In the genomic region with DNA sequence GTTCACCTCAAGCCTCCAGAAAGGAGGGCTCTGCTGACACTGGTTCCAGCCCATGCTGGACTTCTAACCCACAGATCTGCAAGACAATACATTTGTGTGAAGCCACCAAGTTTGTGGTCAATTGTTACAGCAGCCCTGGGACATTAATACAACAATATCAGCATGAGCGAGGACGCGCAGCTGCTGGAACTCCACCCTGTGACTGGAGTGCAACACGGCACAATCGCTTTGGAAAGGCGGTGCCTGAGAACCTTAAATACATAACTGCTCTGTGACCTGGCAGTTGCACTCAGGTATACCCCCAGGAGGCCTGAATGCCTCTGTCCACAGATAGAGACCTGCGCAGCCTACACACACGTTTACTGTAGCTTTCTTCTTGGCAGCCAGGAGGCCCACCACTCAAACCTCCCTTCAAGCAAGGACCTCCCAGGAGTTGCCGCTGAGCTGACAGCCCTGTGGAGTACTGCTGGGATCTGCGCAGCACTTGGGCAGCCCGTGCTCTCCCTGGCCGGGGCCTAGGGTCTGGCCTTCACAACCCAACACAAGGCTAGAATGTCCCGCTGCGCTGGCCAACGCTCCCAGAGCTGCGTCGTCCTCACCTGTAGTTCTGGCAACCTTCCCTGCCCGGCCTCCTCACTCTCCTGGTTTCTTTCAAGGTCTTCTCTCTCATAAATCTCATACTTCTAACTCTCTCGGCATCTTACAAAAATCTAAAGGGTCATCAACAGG, we compare ENCODE assay signal across 17 cellular contexts. TPM values are rescaled to one million over a fixed set of nuclear protein-coding genes. Genes with fewer than 3 reads are reported as not detected.
A peak's percentile ranks its signal among the peaks of the same experiment; 100 is the strongest.
DNase-seq lines count a peak whose midpoint lies in the region; ATAC-seq, FAIRE-seq and TF ChIP-seq lines count a peak whose summit lies in the region.
"Had no signal": no experiment of that assay in that cellular context is flagged by ENCODE, and none has a peak within 500 bp of the region (broad histone marks: within the 10 kb centered on the region; RNA-seq: fewer than 3 reads in every experiment).

No MANE protein-coding gene starts in this region.

- H4K20me1 ChIP-seq in HCT116 (ENCODE audit: insufficient read depth) (peaks cover 10% of the 10 kb centered on the region; the same call in 1 of the 2 replicates), GM12878 (ENCODE audit: control insufficient read depth, insufficient read depth) (no peaks in the 10 kb centered on the region)

- CTCF ChIA-PET in activated naive CD4-positive, alpha-beta T cell treated with anti-CD3 and anti-CD28 coated beads, Interleukin-2, amount 10 ng/mL, durations not matched to agents 7 days and 5 days (lab: Charles Lee): no interaction called here
- CTCF ChIA-PET in HCT116 (lab: Charles Lee) (no interaction called here), GM12878 (lab: Yijun Ruan, JAX) (interaction anchor here (0.6 kb wide), 2 partner anchors 109 to 216 kb away, joined by 3 read pairs; no protein-coding TSS in a partner anchor)

- H2BK120ac ChIP-seq in neuronal stem cell (ENCODE audit: low read depth, low read length): no peak overlapping the region

- H3K4me1 ChIP-seq in HCT116 (ENCODE audit: control insufficient read depth in 1 of 2, insufficient read depth in 2 of 2, low read length in 2 of 2) (no peaks in the 10 kb centered on the region), GM12878 (ENCODE audit: control insufficient read depth, insufficient read depth, low read length) (peaks cover 22% of the 10 kb centered on the region), neuronal stem cell (ENCODE audit: control insufficient read depth in 2 of 2, insufficient read depth in 1 of 2, low read depth in 1 of 2, low read length in 2 of 2) (peaks cover 0 to 13% of the 10 kb centered on the region in 2 donors)
- H3K4me1 ChIP-seq: HAP-1 had no signal

- no peak overlapping the region for H4K8ac ChIP-seq in neuronal stem cell (ENCODE audit: low read depth, low read length)

- H3K4me1 Mint-ChIP-seq in activated naive CD4-positive, alpha-beta T cell treated with anti-CD3 and anti-CD28 coated beads, Interleukin-2, amount 10 ng/mL, durations not matched to agents 7 days and 5 days: peaks cover 27% of the 10 kb centered on the region
- H3K4me1 Mint-ChIP-seq: CD14-positive monocyte had no signal

- no peak overlapping the region for H3K4me3 ChIP-seq in HCT116 (replicated peaks in 1 of 2; ENCODE audit: low read depth in 1 of 2, low read length in 2 of 2)
- no peak overlapping the region for H3K4me3 ChIP-seq in GM12878
- no peak overlapping the region for H3K4me3 ChIP-seq in neuronal stem cell (ENCODE audit: low read length in 2 of 2)
- H3K4me3 ChIP-seq: HAP-1, PC-9 had no signal

- no peak overlapping the region for H2AK5ac ChIP-seq in neuronal stem cell (ENCODE audit: low read depth, low read length)

- no peak overlapping the region for H2BK15ac ChIP-seq in neuronal stem cell (ENCODE audit: low read length)

- POLR2A ChIA-PET in HCT116 (lab: Charles Lee): no interaction called here
- POLR2A ChIA-PET in GM12878 (lab: Charles Lee): no interaction called here

- H3K36me3 ChIP-seq in HCT116 (ENCODE audit: control insufficient read depth in 1 of 2, insufficient read depth in 2 of 2, low read length in 2 of 2): peaks cover 14 to 57% of the 10 kb centered on the region in 2 experiments; a peak in 3 of 4 replicates
- peaks cover 20 to 25% of the 10 kb centered on the region in 2 experiments for H3K36me3 ChIP-seq in GM12878 (ENCODE audit: control insufficient read depth in 2 of 2, insufficient read depth in 2 of 2, low read length in 1 of 2)
- peaks cover 24 to 73% of the 10 kb centered on the region in 2 donors for H3K36me3 ChIP-seq in neuronal stem cell (replicated peaks in 1 of 2; ENCODE audit: control insufficient read depth in 2 of 2, insufficient read depth in 2 of 2, low read length in 2 of 2)

- no peak overlapping the region for H2BK12ac ChIP-seq in neuronal stem cell (ENCODE audit: low read length)

- no peak overlapping the region for H3K14ac ChIP-seq in neuronal stem cell (ENCODE audit: low read length)

- SMC1A ChIA-PET in GM12878 (lab: Charles Lee; ENCODE audit: uncharacterized antibody, unreplicated experiment): no interaction called here

- no peak for TF ChIP-seq EP300 in GM12878 (IDR thresholded peaks at IDR 0.05; ENCODE audit: borderline replicate concordance in 1 of 2, control insufficient read depth in 1 of 2, low read depth in 2 of 2, low read length in 2 of 2)

- peaks cover 4% of the 10 kb centered on the region for H3K9me3 Mint-ChIP-seq in activated naive CD4-positive, alpha-beta T cell treated with anti-CD3 and anti-CD28 coated beads, Interleukin-2, amount 10 ng/mL, durations not matched to agents 7 days and 5 days

- H3K79me2 ChIP-seq in HCT116 (ENCODE audit: insufficient read depth, low read length) (peaks cover 88% of the 10 kb centered on the region), GM12878 (ENCODE audit: control insufficient read depth, insufficient read depth, low read length) (peaks cover 37% of the 10 kb centered on the region)

- in situ Hi-C loops in GM12878 (cut with MboI): no loop called here

- TSS peak; percentile 1 for BruUV-seq in HCT116 (replicated peaks; lab: Mats Ljungman, UMichigan)
- BruUV-seq in GM12878 (replicated peaks; lab: Mats Ljungman, UMichigan): no TSS peak

- peaks cover 59% of the 10 kb centered on the region for H3K36me3 Mint-ChIP-seq in activated naive CD4-positive, alpha-beta T cell treated with anti-CD3 and anti-CD28 coated beads, Interleukin-2, amount 10 ng/mL, durations not matched to agents 7 days and 5 days

- RAD21 ChIA-PET in HCT116 (lab: Charles Lee; ENCODE audit: low non-redundant PET in 1 of 2, low total read pairs in 2 of 2, uncharacterized antibody in 2 of 2, unreplicated experiment in 2 of 2): no interaction called here
- RAD21 ChIA-PET in GM12878 (lab: Charles Lee; ENCODE audit: unreplicated experiment): no interaction called here

- H3K4me3 Mint-ChIP-seq in activated naive CD4-positive, alpha-beta T cell treated with anti-CD3 and anti-CD28 coated beads, Interleukin-2, amount 10 ng/mL, durations not matched to agents 7 days and 5 days: no peak overlapping the region
- H3K4me3 Mint-ChIP-seq: CD14-positive monocyte had no signal

- no peak overlapping the region for H4K91ac ChIP-seq in neuronal stem cell (ENCODE audit: low read depth, low read length, poor library complexity)

- peaks cover 3% of the 10 kb centered on the region for H3K79me1 ChIP-seq in neuronal stem cell (ENCODE audit: low read depth, low read length)

- H3K9ac ChIP-seq in HCT116 (ENCODE audit: low read length) (no peak overlapping the region), GM12878 (ENCODE audit: control insufficient read depth, insufficient read depth, low read length) (no peak overlapping the region), neuronal stem cell (ENCODE audit: low read depth, low read length, poor library complexity) (no peak overlapping the region)
- H3K9ac ChIP-seq: KMS-11 had no signal

- FAIRE-seq in GM12878 (lab: Jason Lieb, UNC): no peak
- FAIRE-seq: GM19239 had no signal

- H3K27ac ChIP-seq in HCT116 (ENCODE audit: low read depth, low read length): no peak overlapping the region
- H3K27ac ChIP-seq in GM12878 (ENCODE audit: control insufficient read depth, insufficient read depth): no peak overlapping the region
- no peak overlapping the region for H3K27ac ChIP-seq in neuronal stem cell (replicated peaks; ENCODE audit: low read length)
- H3K27ac ChIP-seq: KMS-11, PC-9 had no signal

- 96% methylated on average over 19 of the region's 19 CpGs for WGBS in GM12878 (ENCODE audit: insufficient coverage, insufficient replicate concordance, low lambda C conversion rate, missing lambda C conversion rate)
- WGBS in neuronal stem cell (ENCODE audit: extremely low coverage in 2 of 2, insufficient read length in 2 of 2, insufficient replicate concordance in 1 of 2), 2 donors: no CpG with 5 or more reads among the region's 19 CpGs

- H3K4me2 ChIP-seq in HCT116 (ENCODE audit: low read length): no peak overlapping the region
- no peak overlapping the region for H3K4me2 ChIP-seq in GM12878 (ENCODE audit: control insufficient read depth, insufficient read depth)
- H3K4me2 ChIP-seq in neuronal stem cell (ENCODE audit: insufficient read depth, low read length, poor library complexity, severe bottlenecking): no peak overlapping the region
- H3K4me2 ChIP-seq: KMS-11, PC-9 had no signal

- H3K9me2 ChIP-seq in HCT116 (ENCODE audit: insufficient read depth): no peaks in the 10 kb centered on the region

- H2BK5ac ChIP-seq in neuronal stem cell (ENCODE audit: low read length): peak overlapping the region; percentile 20

- intact Hi-C loops in HCT116 (cut with micrococcal nuclease) (no loop called here), GM12878 (cut with micrococcal nuclease; ENCODE audit: unreplicated experiment) (no loop called here)

- TF ChIP-seq POLR2A in HCT116 (IDR thresholded peaks at IDR 0.05; ENCODE audit: borderline replicate concordance, extremely low read depth, insufficient read depth, insufficient read length) (no peak), GM12878 (IDR thresholded peaks at IDR 0.05; ENCODE audit: low read depth, low read length) (0 out of 2 replicates have a peak, but pooled peaks have one; percentile 10)

- ATAC-seq in HCT116 (no peak), GM12878 (no peak), GM21381 (IDR thresholded peaks at IDR 0.05; ENCODE audit: unreplicated experiment) (no peak)

- H3K9me3 ChIP-seq in HCT116 (ENCODE audit: control insufficient read depth in 1 of 2, insufficient read depth in 1 of 2, low read depth in 1 of 2, low read length in 2 of 2) (no peaks in the 10 kb centered on the region), GM12878 (replicated peaks; ENCODE audit: control insufficient read depth, insufficient read depth, low read length) (peaks cover 17% of the 10 kb centered on the region), neuronal stem cell (replicated peaks in 1 of 2; ENCODE audit: control insufficient read depth in 2 of 2, insufficient read depth in 1 of 2, low read depth in 1 of 2, low read length in 2 of 2) (peaks cover 0 to 2% of the 10 kb centered on the region in 2 donors)
- H3K9me3 ChIP-seq: HAP-1 had no signal

- no peak overlapping the region for H3K4ac ChIP-seq in neuronal stem cell (ENCODE audit: low read length)

- TF ChIP-seq CTCF in HCT116 (IDR thresholded peaks at IDR 0.05 in 2 of 3, conservative IDR thresholded peaks at IDR 0.05 in 1 of 3; ENCODE audit: borderline replicate concordance in 1 of 3, insufficient read depth in 1 of 3, low read depth in 2 of 3, low read length in 2 of 3) (no peak), GM12878 (IDR thresholded peaks at IDR 0.05 in 2 of 3, conservative IDR thresholded peaks at IDR 0.05 in 1 of 3; ENCODE audit: control insufficient read depth in 2 of 3, extremely low read depth in 1 of 3, insufficient read depth in 1 of 3, low read depth in 3 of 3, low read length in 3 of 3) (no peak)

- H3K23ac ChIP-seq in neuronal stem cell (ENCODE audit: low read depth, low read length, poor library complexity): no peak overlapping the region

- no peak overlapping the region for H3K18ac ChIP-seq in neuronal stem cell (ENCODE audit: low read length)

- no peak overlapping the region for H2AFZ ChIP-seq in HCT116 (ENCODE audit: low read depth, low read length, poor library complexity, severe bottlenecking)
- H2AFZ ChIP-seq in GM12878 (ENCODE audit: control insufficient read depth, low read depth, low read length): no peak overlapping the region
- H2AFZ ChIP-seq in neuronal stem cell (ENCODE audit: low read length): no peak overlapping the region
- H2AFZ ChIP-seq: PC-9 had no signal

- TF ChIP-seq RAD21 in HCT116 (IDR thresholded peaks at IDR 0.05; ENCODE audit: low read depth) (no peak), GM12878 (IDR thresholded peaks at IDR 0.05; ENCODE audit: insufficient read depth, low read depth, low read length) (no peak)

- peak overlapping the region; percentile 26 for H3K27ac Mint-ChIP-seq in activated naive CD4-positive, alpha-beta T cell treated with anti-CD3 and anti-CD28 coated beads, Interleukin-2, amount 10 ng/mL, durations not matched to agents 7 days and 5 days

- no peak for DNase-seq in activated naive CD4-positive, alpha-beta T cell treated with anti-CD3 and anti-CD28 coated beads, Interleukin-2, amount 10 ng/mL, durations not matched to agents 7 days and 5 days
- DNase-seq in activated naive CD4-positive, alpha-beta T cell treated with Interleukin-2 at 50 U/mL for 16 hours: no peak
- DNase-seq in HCT116 (ENCODE audit: low read depth, low spot score) (no peak), GM12878 (ENCODE audit: low read depth, low spot score) (no peak), neuronal stem cell (ENCODE audit: low spot score) (no peak), NK-92 (lab: John Stamatoyannopoulos, UW; ENCODE audit: unreplicated experiment) (no peak), SW480 (ENCODE audit: low spot score) (no peak)
- DNase-seq: DMS53, NCI-H1436 treated with DMSO at 0.1 percent for 48 hours, NCI-H2081, NCI-H748 treated with DMSO at 0.1 percent for 48 hours, PC-9 had no signal

- no peaks in the 10 kb centered on the region for H3K27me3 ChIP-seq in HCT116 (ENCODE audit: insufficient read depth, low read length)
- H3K27me3 ChIP-seq in GM12878 (replicated peaks in 1 of 2; ENCODE audit: control insufficient read depth in 2 of 2, insufficient read depth in 2 of 2, low read length in 1 of 2): no peaks in the 10 kb centered on the region
- no peaks in the 10 kb centered on the region for H3K27me3 ChIP-seq in neuronal stem cell (ENCODE audit: control insufficient read depth in 3 of 3, insufficient read depth in 3 of 3, low read depth in 1 of 3, low read length in 3 of 3)

- no peaks in the 10 kb centered on the region for H3K27me3 Mint-ChIP-seq in activated naive CD4-positive, alpha-beta T cell treated with anti-CD3 and anti-CD28 coated beads, Interleukin-2, amount 10 ng/mL, durations not matched to agents 7 days and 5 days

RNA-seq across cellular contexts. Expression of a gene that starts 8.3 kb away (rescaled TPM):
- total RNA-seq in HCT116 (2021; ENCODE audit: unreplicated experiment) (58.3 TPM), GM12878 (2014; rRNA removed) (51.5 and 58.9 TPM in 2 replicates), GM12878 (2014; rRNA removed; fragmentation: Illumina TruSeq; extraction: Trizol) (37.3 and 37.9 TPM in 2 replicates), GM12878 (2021) (72.5 and 76.2 TPM in 2 replicates)
- polyA plus RNA-seq in HCT116 (2012): 31.1 and 40.2 TPM in 2 replicates
- total RNA-seq in GM12878 (2013; cell fraction: nucleolus; rRNA removed): 94.6 and 97.5 TPM in 2 replicates
- 13.9 TPM for polyA plus RNA-seq in GM12878 (2011; ENCODE audit: low read depth)
- polyA plus RNA-seq in GM12878 (2011; rRNA removed) (66.0 and 72.9 TPM in 2 replicates), GM12878 (2014; fragmentation: Illumina TruSeq; extraction: Trizol) (47.7 and 51.2 TPM in 2 replicates), GM12878 (2014; fragmentation: Nextera tagmentation; extraction: Ambion mirVana) (10 to 100 TPM; 17.0 to 43.6 TPM), GM12878 (2014; rRNA removed) (79.7 and 83.9 TPM in 2 replicates), GM12878 (2016; fragmentation: Nextera tagmentation; extraction: Ambion mirVana) (100 to 1,000 TPM; 112 to 114 TPM)
- polyA plus RNA-seq in GM12878 (2011; cell fraction: cytosol; rRNA removed): 33.4 and 63.0 TPM in 2 replicates
- polyA plus RNA-seq in GM12878 (2011; cell fraction: nucleus; rRNA removed): 128 and 156 TPM in 2 replicates
- polyA plus RNA-seq in GM12878 (2012): 37.1 and 48.9 TPM in 2 replicates
- polyA minus RNA-seq in GM12878 (2011; rRNA and poly(A)+ RNA removed): 21.5 and 26.0 TPM in 2 replicates
- polyA minus RNA-seq in GM12878 (2011; cell fraction: cytosol; rRNA and poly(A)+ RNA removed): 9.3 and 13.4 TPM in 2 replicates
- 40.4 and 82.9 TPM in 2 replicates for polyA minus RNA-seq in GM12878 (2011; cell fraction: nucleus; rRNA and poly(A)+ RNA removed)
- 20.1 TPM for polyA plus RNA-seq in neuronal stem cell (2013, experiment 1 of 2)
- 18.2 TPM for polyA plus RNA-seq in neuronal stem cell (2013, experiment 2 of 2)

RNA-seq across cellular contexts. Expression of a gene that starts 42.1 kb away (rescaled TPM):
- total RNA-seq in HCT116 (2021; ENCODE audit: unreplicated experiment) (18.4 TPM), GM12878 (2014; rRNA removed) (12.0 and 13.8 TPM in 2 replicates), GM12878 (2014; rRNA removed; fragmentation: Illumina TruSeq; extraction: Trizol) (10.2 and 11.0 TPM in 2 replicates), GM12878 (2021) (10.7 and 11.9 TPM in 2 replicates)
- polyA plus RNA-seq in HCT116 (2012): 9.2 and 9.8 TPM in 2 replicates
- 48.9 and 49.4 TPM in 2 replicates for total RNA-seq in GM12878 (2013; cell fraction: nucleolus; rRNA removed)
- polyA plus RNA-seq in GM12878 (2011; ENCODE audit: low read depth): 6.1 TPM
- polyA plus RNA-seq in GM12878 (2011; rRNA removed) (10.9 and 11.1 TPM in 2 replicates), GM12878 (2014; fragmentation: Illumina TruSeq; extraction: Trizol) (7.8 and 8.4 TPM in 2 replicates), GM12878 (2014; fragmentation: Nextera tagmentation; extraction: Ambion mirVana) (1 to 10 TPM; 2.0 to 2.1 TPM), GM12878 (2014; rRNA removed) (7.2 and 7.4 TPM in 2 replicates), GM12878 (2016; fragmentation: Nextera tagmentation; extraction: Ambion mirVana) (10 to 100 TPM; 13.4 to 17.5 TPM)
- polyA plus RNA-seq in GM12878 (2011; cell fraction: cytosol; rRNA removed): 7.6 and 8.4 TPM in 2 replicates
- 19.1 and 19.3 TPM in 2 replicates for polyA plus RNA-seq in GM12878 (2011; cell fraction: nucleus; rRNA removed)
- 6.3 and 7.7 TPM in 2 replicates for polyA plus RNA-seq in GM12878 (2012)
- polyA minus RNA-seq in GM12878 (2011; rRNA and poly(A)+ RNA removed): 15.4 and 15.6 TPM in 2 replicates
- 5.7 and 7.0 TPM in 2 replicates for polyA minus RNA-seq in GM12878 (2011; cell fraction: cytosol; rRNA and poly(A)+ RNA removed)
- 7.4 and 11.9 TPM in 2 replicates for polyA minus RNA-seq in GM12878 (2011; cell fraction: nucleus; rRNA and poly(A)+ RNA removed)
- polyA plus RNA-seq in neuronal stem cell (2013, experiment 1 of 2): 11.7 TPM
- polyA plus RNA-seq in neuronal stem cell (2013, experiment 2 of 2): 12.2 TPM
